ENCODE assay signal across 9 cellular contexts in the genomic region with DNA sequence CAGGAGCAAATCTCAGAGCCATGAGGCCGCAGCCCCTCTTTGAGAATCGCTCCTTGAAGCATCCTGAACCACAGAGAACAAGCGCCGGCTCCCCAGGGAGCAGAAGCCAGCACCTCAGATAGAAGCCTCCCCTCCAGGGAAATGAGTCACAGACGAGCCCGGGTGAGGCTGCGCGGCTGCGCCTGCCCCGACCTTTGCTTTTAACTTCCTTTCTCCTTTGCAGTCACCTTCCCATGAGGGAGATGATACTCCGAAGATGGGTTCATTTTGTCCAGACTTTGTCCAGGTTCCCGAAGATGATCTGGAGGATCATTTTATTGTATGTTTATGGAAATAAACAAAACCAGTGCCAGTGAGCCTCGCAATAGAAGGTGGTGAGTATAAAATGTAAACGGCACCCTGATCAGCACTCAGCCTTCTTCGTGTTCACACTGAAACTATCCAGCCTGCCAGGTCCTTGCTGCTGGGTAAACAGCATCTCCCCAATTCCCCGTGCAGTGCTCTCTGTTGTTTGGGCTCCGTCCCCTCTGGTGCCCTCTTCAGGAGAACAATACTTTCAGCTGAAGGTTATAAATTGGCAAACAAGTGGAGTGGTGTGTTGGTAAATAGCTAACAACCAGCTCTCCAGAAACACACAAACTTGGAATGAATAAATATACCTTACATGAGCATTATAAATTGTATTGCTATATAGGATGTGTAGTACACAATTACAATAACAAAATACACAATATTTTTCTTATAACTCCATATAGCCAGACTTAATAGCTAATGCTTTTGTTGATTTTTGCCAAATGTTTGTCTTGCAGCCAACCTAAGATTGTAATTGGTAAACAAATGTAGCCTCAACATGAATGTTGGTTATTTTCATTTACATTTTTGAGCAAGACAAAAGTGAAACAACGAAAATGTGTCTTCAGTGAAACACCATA. TPM values are rescaled to one million over a fixed set of nuclear protein-coding genes. Genes with fewer than 3 reads are reported as not detected.
DNase-seq lines count a peak whose midpoint lies in the region; ATAC-seq and FAIRE-seq lines count a peak whose summit lies in the region.
"Had no signal": no experiment of that assay in that cellular context is flagged by ENCODE, and none has a peak within 500 bp of the region (broad histone marks: within the 10 kb centered on the region; RNA-seq: fewer than 3 reads in every experiment).

No MANE protein-coding gene starts in this region.

- CTCF ChIA-PET in CD4-positive, alpha-beta memory T cell (lab: Charles Lee; ENCODE audit: partially characterized antibody) = interaction anchor here (0.7 to 1.9 kb wide), 19 partner anchors 9 to 351 kb away, joined by 3 to 11 read pairs (median 4); no protein-coding TSS in a partner anchor
- CTCF ChIA-PET in activated CD4-positive, alpha-beta T cell treated with anti-CD3 and anti-CD28 coated beads, Interleukin-2, amount 10 ng/mL, durations not matched to agents 7 days and 5 days (lab: Charles Lee) = interaction anchor here (0.7 to 1.7 kb wide), 14 partner anchors 16 to 616 kb away, joined by 3 to 5 read pairs (median 3); partner anchors contain the start of gene TMEM181

- H3K36me3 ChIP-seq in CD4-positive, alpha-beta memory T cell (ENCODE audit: insufficient read depth, low read length) = no peaks in the 10 kb centered on the region
- no peaks in the 10 kb centered on the region for H3K36me3 ChIP-seq in effector memory CD4-positive, alpha-beta T cell (ENCODE audit: control insufficient read depth, insufficient read depth, low read length)

- peaks cover 0 to 3% (median 0%) of the 10 kb centered on the region in 8 donors for H3K9me3 Mint-ChIP-seq in CD4-positive, alpha-beta memory T cell
- H3K9me3 Mint-ChIP-seq in activated CD4-positive, alpha-beta T cell treated with anti-CD3 and anti-CD28 coated beads, Interleukin-2, amount 10 ng/mL, durations not matched to agents 7 days and 5 days = no peaks in the 10 kb centered on the region
- no peaks in the 10 kb centered on the region for H3K9me3 Mint-ChIP-seq in stimulated activated memory B cell treated with anti-CD40 and anti-IgM and Interleukin-4, amounts not matched to agents 10 μg/mL and 1 μg/mL and 100 μg/mL, for 72 hours

- H3K27ac Mint-ChIP-seq in CD4-positive, alpha-beta memory T cell = peak overlapping the region; percentile 62 to 93 (median 80)
- peak overlapping the region; percentile 71 for H3K27ac Mint-ChIP-seq in activated CD4-positive, alpha-beta T cell treated with anti-CD3 and anti-CD28 coated beads, Interleukin-2, amount 10 ng/mL, durations not matched to agents 7 days and 5 days
- H3K27ac Mint-ChIP-seq in stimulated activated memory B cell treated with anti-CD40 and anti-IgM and Interleukin-4, amounts not matched to agents 10 μg/mL and 1 μg/mL and 100 μg/mL, for 72 hours = peak overlapping the region; percentile 71

- H3K27me3 ChIP-seq in CD4-positive, alpha-beta memory T cell (ENCODE audit: insufficient read depth, low read length) = no peaks in the 10 kb centered on the region
- no peaks in the 10 kb centered on the region for H3K27me3 ChIP-seq in effector memory CD4-positive, alpha-beta T cell (replicated peaks; ENCODE audit: control insufficient read depth, insufficient read depth, low read length, poor library complexity, severe bottlenecking)

- FAIRE-seq in GM19239 (lab: Jason Lieb, UNC) = peak; percentile 96
- FAIRE-seq: colon had no signal

- no peaks in the 10 kb centered on the region for H3K36me3 Mint-ChIP-seq in CD4-positive, alpha-beta memory T cell
- H3K36me3 Mint-ChIP-seq in activated CD4-positive, alpha-beta T cell treated with anti-CD3 and anti-CD28 coated beads, Interleukin-2, amount 10 ng/mL, durations not matched to agents 7 days and 5 days (ENCODE audit: low read depth) = no peaks in the 10 kb centered on the region
- peaks cover 6% of the 10 kb centered on the region for H3K36me3 Mint-ChIP-seq in stimulated activated memory B cell treated with anti-CD40 and anti-IgM and Interleukin-4, amounts not matched to agents 10 μg/mL and 1 μg/mL and 100 μg/mL, for 72 hours

- peak overlapping the region; percentile 79 to 90 (median 86) for H3K4me3 Mint-ChIP-seq in CD4-positive, alpha-beta memory T cell
- H3K4me3 Mint-ChIP-seq in activated CD4-positive, alpha-beta T cell treated with anti-CD3 and anti-CD28 coated beads, Interleukin-2, amount 10 ng/mL, durations not matched to agents 7 days and 5 days = peak overlapping the region; percentile 71
- peak overlapping the region; percentile 86 for H3K4me3 Mint-ChIP-seq in stimulated activated memory B cell treated with anti-CD40 and anti-IgM and Interleukin-4, amounts not matched to agents 10 μg/mL and 1 μg/mL and 100 μg/mL, for 72 hours

- H3K9me3 ChIP-seq in CD4-positive, alpha-beta memory T cell (ENCODE audit: control insufficient read depth in 1 of 2, low read length in 2 of 2) = no peaks in the 10 kb centered on the region
- no peaks in the 10 kb centered on the region for H3K9me3 ChIP-seq in effector memory CD4-positive, alpha-beta T cell (ENCODE audit: control insufficient read depth, low read length)

- peak overlapping the region; percentile 20 to 51 for H3K4me3 ChIP-seq in CD4-positive, alpha-beta memory T cell (ENCODE audit: low read length in 2 of 2)
- peak overlapping the region; percentile 49 for H3K4me3 ChIP-seq in effector memory CD4-positive, alpha-beta T cell (ENCODE audit: insufficient read depth, low read depth, low read length, poor library complexity, severe bottlenecking)

- H3K4me1 ChIP-seq in CD4-positive, alpha-beta memory T cell (ENCODE audit: insufficient read depth, low read length) = peaks cover 33% of the 10 kb centered on the region
- H3K4me1 ChIP-seq in effector memory CD4-positive, alpha-beta T cell (ENCODE audit: control insufficient read depth, insufficient read depth, low read length, poor library complexity, severe bottlenecking) = peaks cover 12% of the 10 kb centered on the region

- ATAC-seq in HG03354 (IDR thresholded peaks at IDR 0.05; ENCODE audit: poor library complexity, severe bottlenecking, unreplicated experiment) = peak; percentile 71
- ATAC-seq in stimulated activated memory B cell treated with anti-CD40 and anti-IgM and Interleukin-4, amounts not matched to agents 10 μg/mL and 1 μg/mL and 100 μg/mL, for 72 hours = peak; percentile 93

- H3K4me1 Mint-ChIP-seq in CD4-positive, alpha-beta memory T cell = peaks cover 22 to 41% (median 31%) of the 10 kb centered on the region in 4 donors
- H3K4me1 Mint-ChIP-seq in activated CD4-positive, alpha-beta T cell treated with anti-CD3 and anti-CD28 coated beads, Interleukin-2, amount 10 ng/mL, durations not matched to agents 7 days and 5 days = peaks cover 41% of the 10 kb centered on the region
- peaks cover 25% of the 10 kb centered on the region for H3K4me1 Mint-ChIP-seq in stimulated activated memory B cell treated with anti-CD40 and anti-IgM and Interleukin-4, amounts not matched to agents 10 μg/mL and 1 μg/mL and 100 μg/mL, for 72 hours

- peak; percentile 57 to 68 (median 64) for DNase-seq in CD4-positive, alpha-beta memory T cell
- DNase-seq in GM19239 (ENCODE audit: insufficient read length, low spot score) (peak; percentile 67), NCI-H510A (lab: John Stamatoyannopoulos, UW) (peak; percentile 37), mesenteric fat pad (ENCODE audit: low spot score) (peak; percentile 85)
- peak; percentile 78 for DNase-seq in activated CD4-positive, alpha-beta T cell treated with anti-CD3 and anti-CD28 coated beads, Interleukin-2, amount 10 ng/mL, durations not matched to agents 7 days and 5 days
- DNase-seq in effector memory CD4-positive, alpha-beta T cell = peak in 2 of 3 donors; percentile 29 to 36

- peaks cover 2 to 6% of the 10 kb centered on the region in 2 donors for H3K27me3 Mint-ChIP-seq in CD4-positive, alpha-beta memory T cell
- H3K27me3 Mint-ChIP-seq in activated CD4-positive, alpha-beta T cell treated with anti-CD3 and anti-CD28 coated beads, Interleukin-2, amount 10 ng/mL, durations not matched to agents 7 days and 5 days = peaks cover 16% of the 10 kb centered on the region
- H3K27me3 Mint-ChIP-seq in stimulated activated memory B cell treated with anti-CD40 and anti-IgM and Interleukin-4, amounts not matched to agents 10 μg/mL and 1 μg/mL and 100 μg/mL, for 72 hours = peaks cover 49% of the 10 kb centered on the region

- no peak overlapping the region for H3K27ac ChIP-seq in CD4-positive, alpha-beta memory T cell (ENCODE audit: low read depth, low read length)
- H3K27ac ChIP-seq in effector memory CD4-positive, alpha-beta T cell (ENCODE audit: insufficient read depth, low read length, poor library complexity, severe bottlenecking) = peak overlapping the region; percentile 31

- intact Hi-C loops in CD4-positive, alpha-beta memory T cell (cut with micrococcal nuclease) = loop anchor here (1.0 to 5.0 kb wide), 2 partner anchors 44 to 297 kb away; partner anchors contain the start of gene TMEM181

- POLR2A ChIA-PET in CD4-positive, alpha-beta memory T cell (lab: Charles Lee; ENCODE audit: partially characterized antibody) = interaction anchor here (0.6 to 0.9 kb wide), 5 partner anchors 18 to 126 kb away, joined by 3 to 5 read pairs (median 4); partner anchors contain the start of genes DYNLT1 and TMEM181
- POLR2A ChIA-PET in activated CD4-positive, alpha-beta T cell treated with anti-CD3 and anti-CD28 coated beads, Interleukin-2, amount 10 ng/mL, durations not matched to agents 7 days and 5 days (lab: Charles Lee) = no interaction called here

RNA-seq across cellular contexts. Expression of gene TMEM181, which starts 41.4 kb away (rescaled TPM):
- total RNA-seq in CD4-positive, alpha-beta memory T cell = 10 to 100 TPM; 26.1 to 28.0 TPM
- 1 to 10 TPM; 4.3 to 8.1 TPM for polyA plus RNA-seq in CD4-positive, alpha-beta memory T cell
- total RNA-seq in activated CD4-positive, alpha-beta T cell treated with anti-CD3 and anti-CD28 coated beads, Interleukin-2, amount 10 ng/mL, durations not matched to agents 7 days and 5 days = 10 to 100 TPM; 16.9 to 17.6 TPM
- 27.3 TPM for total RNA-seq in mesenteric fat pad

Comparison
In these comparisons a context has a peak if more than half of its experiments do, and no peak if none do; other contexts are left out.
1. DNase-seq: peak in every context shown above with its lines; median percentile 85 in mesenteric fat pad; 78 in activated CD4-positive, alpha-beta T cell treated with anti-CD3 and anti-CD28 coated beads, Interleukin-2, amount 10 ng/mL, durations not matched to agents 7 days and 5 days; 67 in GM19239; 64 in CD4-positive, alpha-beta memory T cell; 37 in NCI-H510A; 32 in effector memory CD4-positive, alpha-beta T cell.